Comparison of ENCODE assay signal across 21 cellular contexts in the genomic region with DNA sequence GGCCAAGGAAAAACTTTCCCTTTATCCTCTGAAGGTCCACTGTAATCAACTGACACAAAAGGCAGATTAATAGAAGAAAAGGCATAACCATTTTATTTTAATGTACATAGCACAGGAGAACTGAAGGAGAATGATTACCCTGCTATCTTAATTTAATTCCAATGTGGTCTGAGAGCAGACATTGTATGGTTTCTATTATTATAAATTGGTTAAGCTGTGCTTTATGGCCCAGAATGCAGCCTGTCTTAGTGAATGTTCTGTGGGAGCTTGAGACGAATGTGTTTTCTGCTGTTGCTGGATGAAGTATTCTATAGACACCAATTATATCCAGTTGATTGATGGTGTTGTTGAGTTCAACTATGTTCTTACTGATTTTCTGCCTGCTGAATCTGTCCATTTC.
"Had no signal": no experiment of that assay in that cellular context is flagged by ENCODE, and none has a peak within 500 bp of the region (broad histone marks: within the 10 kb centered on the region; RNA-seq: fewer than 3 reads in every experiment).

No MANE protein-coding gene starts in this region.

- H3K27me3 Mint-ChIP-seq: naive thymus-derived CD4-positive, alpha-beta T cell had no signal

- DNase-seq: dorsolateral prefrontal cortex; effector CD4-positive, alpha-beta T cell; endodermal cell; foreskin fibroblast; gastrocnemius medialis; head of caudate nucleus; kidney; mesenchymal stem cell; midbrain; naive thymus-derived CD4-positive, alpha-beta T cell; nephron progenitor cell; nucleus accumbens; right cardiac atrium; sigmoid colon; stimulated activated CD4-positive, alpha-beta T cell treated with anti-CD3 and anti-CD28 coated beads, Interleukin-2, amount 100 ng/mL, for 48 hours; stimulated activated naive CD4-positive, alpha-beta T cell treated with Interleukin-2 at 50 U/mL for 16 hours; stomach; thyroid gland; trophoblast cell had no signal

- H3K4me3 Mint-ChIP-seq: endodermal cell; naive thymus-derived CD4-positive, alpha-beta T cell; nephron progenitor cell had no signal

- H3K9me3 Mint-ChIP-seq: endodermal cell, nephron progenitor cell had no signal

- ATAC-seq: esophagus mucosa; gastrocnemius medialis; left lobe of liver; naive thymus-derived CD4-positive, alpha-beta T cell; right cardiac atrium had no signal

- H3K27ac Mint-ChIP-seq: endodermal cell had no signal
